ENCODE assay signal across 1 cellular context in the genomic region with DNA sequence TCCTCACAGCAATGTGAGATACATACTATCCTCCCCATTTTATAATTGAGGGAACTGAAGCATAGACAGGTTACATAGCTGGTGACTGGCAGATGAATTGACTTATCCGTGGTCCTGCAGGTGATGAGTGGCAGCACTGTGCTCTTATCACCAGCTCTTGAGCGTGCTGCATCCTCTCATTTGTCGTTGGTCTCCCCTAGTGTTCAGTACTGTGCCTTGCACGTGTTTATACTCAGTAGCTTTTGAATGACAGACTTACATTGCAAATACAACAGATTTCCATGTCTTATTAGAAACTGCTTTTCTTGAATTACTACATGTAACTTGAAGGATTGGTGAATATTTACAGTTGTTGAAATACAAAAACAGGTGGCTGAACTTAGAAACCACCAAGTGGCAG.
TF ChIP-seq lines count a peak whose summit lies in the region.
"Not testable (repeated sequence)": the region's sequence is repeated elsewhere in the genome, so short reads cannot be mapped to it uniquely, and the experiment has no call there.

No MANE protein-coding gene starts in this region.

TF ChIP-seq in K562, 482 proteins besides CTCF, POLR2A, EP300 and RAD21:
- TF ChIP-seq, protein P1, sequence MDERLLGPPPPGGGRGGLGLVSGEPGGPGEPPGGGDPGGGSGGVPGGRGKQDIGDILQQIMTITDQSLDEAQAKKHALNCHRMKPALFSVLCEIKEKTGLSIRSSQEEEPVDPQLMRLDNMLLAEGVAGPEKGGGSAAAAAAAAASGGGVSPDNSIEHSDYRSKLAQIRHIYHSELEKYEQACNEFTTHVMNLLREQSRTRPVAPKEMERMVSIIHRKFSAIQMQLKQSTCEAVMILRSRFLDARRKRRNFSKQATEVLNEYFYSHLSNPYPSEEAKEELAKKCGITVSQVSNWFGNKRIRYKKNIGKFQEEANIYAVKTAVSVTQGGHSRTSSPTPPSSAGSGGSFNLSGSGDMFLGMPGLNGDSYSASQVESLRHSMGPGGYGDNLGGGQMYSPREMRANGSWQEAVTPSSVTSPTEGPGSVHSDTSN (CRISPR knock-in tag; IDR thresholded peaks at IDR 0.05; ENCODE audit: low read depth), result not testable (repeated sequence)
- TF ChIP-seq, protein P1 (tag; conservative IDR thresholded peaks at IDR 0.05; ENCODE audit: low read depth), result peak; percentile 85
- TF ChIP-seq FOXK2 (conservative IDR thresholded peaks at IDR 0.05 in 1 of 2, IDR thresholded peaks at IDR 0.05 in 1 of 2; ENCODE audit: low read depth in 2 of 2), result peak in 1 of 2 experiments; percentile 53; a peak in 1 of 4 replicates
- TF ChIP-seq, protein P2, sequence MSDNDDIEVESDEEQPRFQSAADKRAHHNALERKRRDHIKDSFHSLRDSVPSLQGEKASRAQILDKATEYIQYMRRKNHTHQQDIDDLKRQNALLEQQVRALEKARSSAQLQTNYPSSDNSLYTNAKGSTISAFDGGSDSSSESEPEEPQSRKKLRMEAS (CRISPR knock-in tag; IDR thresholded peaks at IDR 0.05), result peak; percentile 29; the same call in 1 of the 2 replicates
- TF ChIP-seq, protein P3, sequence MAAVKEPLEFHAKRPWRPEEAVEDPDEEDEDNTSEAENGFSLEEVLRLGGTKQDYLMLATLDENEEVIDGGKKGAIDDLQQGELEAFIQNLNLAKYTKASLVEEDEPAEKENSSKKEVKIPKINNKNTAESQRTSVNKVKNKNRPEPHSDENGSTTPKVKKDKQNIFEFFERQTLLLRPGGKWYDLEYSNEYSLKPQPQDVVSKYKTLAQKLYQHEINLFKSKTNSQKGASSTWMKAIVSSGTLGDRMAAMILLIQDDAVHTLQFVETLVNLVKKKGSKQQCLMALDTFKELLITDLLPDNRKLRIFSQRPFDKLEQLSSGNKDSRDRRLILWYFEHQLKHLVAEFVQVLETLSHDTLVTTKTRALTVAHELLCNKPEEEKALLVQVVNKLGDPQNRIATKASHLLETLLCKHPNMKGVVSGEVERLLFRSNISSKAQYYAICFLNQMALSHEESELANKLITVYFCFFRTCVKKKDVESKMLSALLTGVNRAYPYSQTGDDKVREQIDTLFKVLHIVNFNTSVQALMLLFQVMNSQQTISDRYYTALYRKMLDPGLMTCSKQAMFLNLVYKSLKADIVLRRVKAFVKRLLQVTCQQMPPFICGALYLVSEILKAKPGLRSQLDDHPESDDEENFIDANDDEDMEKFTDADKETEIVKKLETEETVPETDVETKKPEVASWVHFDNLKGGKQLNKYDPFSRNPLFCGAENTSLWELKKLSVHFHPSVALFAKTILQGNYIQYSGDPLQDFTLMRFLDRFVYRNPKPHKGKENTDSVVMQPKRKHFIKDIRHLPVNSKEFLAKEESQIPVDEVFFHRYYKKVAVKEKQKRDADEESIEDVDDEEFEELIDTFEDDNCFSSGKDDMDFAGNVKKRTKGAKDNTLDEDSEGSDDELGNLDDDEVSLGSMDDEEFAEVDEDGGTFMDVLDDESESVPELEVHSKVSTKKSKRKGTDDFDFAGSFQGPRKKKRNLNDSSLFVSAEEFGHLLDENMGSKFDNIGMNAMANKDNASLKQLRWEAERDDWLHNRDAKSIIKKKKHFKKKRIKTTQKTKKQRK (IDR thresholded peaks at IDR 0.05; ENCODE audit: borderline replicate concordance, low read depth, low read length), result peak; percentile 37; the same call in 1 of the 2 replicates
- TF ChIP-seq CREB1 (IDR thresholded peaks at IDR 0.05), result not testable (repeated sequence)
- 0 out of 2 replicates have a peak, but pooled peaks have one; percentile 24 for TF ChIP-seq CREB1 (CRISPR knock-in tag; IDR thresholded peaks at IDR 0.05)
- peak; percentile 41 for TF ChIP-seq NFYB (IDR thresholded peaks at IDR 0.05; ENCODE audit: extremely low read depth, insufficient read length)
- TF ChIP-seq BHLHE40 (IDR thresholded peaks at IDR 0.05; ENCODE audit: low read length), result peak; percentile 71
- TF ChIP-seq RBM25 (IDR thresholded peaks at IDR 0.05; ENCODE audit: low read depth, low read length, severe bottlenecking), result peak; percentile 29
- peak; percentile 53 for TF ChIP-seq CREM (IDR thresholded peaks at IDR 0.05; ENCODE audit: low read depth)
- TF ChIP-seq, protein P4, sequence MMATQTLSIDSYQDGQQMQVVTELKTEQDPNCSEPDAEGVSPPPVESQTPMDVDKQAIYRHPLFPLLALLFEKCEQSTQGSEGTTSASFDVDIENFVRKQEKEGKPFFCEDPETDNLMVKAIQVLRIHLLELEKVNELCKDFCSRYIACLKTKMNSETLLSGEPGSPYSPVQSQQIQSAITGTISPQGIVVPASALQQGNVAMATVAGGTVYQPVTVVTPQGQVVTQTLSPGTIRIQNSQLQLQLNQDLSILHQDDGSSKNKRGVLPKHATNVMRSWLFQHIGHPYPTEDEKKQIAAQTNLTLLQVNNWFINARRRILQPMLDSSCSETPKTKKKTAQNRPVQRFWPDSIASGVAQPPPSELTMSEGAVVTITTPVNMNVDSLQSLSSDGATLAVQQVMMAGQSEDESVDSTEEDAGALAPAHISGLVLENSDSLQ (IDR thresholded peaks at IDR 0.05), result peak; percentile 97
- TF ChIP-seq SP2 (IDR thresholded peaks at IDR 0.05; ENCODE audit: extremely low read depth, low read depth, low read length, poor library complexity, severe bottlenecking), result peak; percentile 29
- TF ChIP-seq, protein P5, sequence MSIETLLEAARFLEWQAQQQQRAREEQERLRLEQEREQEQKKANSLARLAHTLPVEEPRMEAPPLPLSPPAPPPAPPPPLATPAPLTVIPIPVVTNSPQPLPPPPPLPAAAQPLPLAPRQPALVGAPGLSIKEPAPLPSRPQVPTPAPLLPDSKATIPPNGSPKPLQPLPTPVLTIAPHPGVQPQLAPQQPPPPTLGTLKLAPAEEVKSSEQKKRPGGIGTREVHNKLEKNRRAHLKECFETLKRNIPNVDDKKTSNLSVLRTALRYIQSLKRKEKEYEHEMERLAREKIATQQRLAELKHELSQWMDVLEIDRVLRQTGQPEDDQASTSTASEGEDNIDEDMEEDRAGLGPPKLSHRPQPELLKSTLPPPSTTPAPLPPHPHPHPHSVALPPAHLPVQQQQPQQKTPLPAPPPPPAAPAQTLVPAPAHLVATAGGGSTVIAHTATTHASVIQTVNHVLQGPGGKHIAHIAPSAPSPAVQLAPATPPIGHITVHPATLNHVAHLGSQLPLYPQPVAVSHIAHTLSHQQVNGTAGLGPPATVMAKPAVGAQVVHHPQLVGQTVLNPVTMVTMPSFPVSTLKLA (conservative IDR thresholded peaks at IDR 0.05), result peak in 1 of 2 experiments; percentile 43; a peak in 2 of 4 replicates
